ENCODE assay signal across 8 cellular contexts in genomic region chr5:6576861-6577501, GRCh38. TPM values are rescaled to one million over a fixed set of nuclear protein-coding genes. Genes with fewer than 3 reads are reported as not detected.
A peak's percentile ranks its signal among the peaks of the same experiment; 100 is the strongest.
DNase-seq lines count a peak whose midpoint lies in the region; ATAC-seq, FAIRE-seq and TF ChIP-seq lines count a peak whose summit lies in the region.

No MANE protein-coding gene starts in this region.

- TF ChIP-seq CTCF in bronchial epithelial cell (IDR thresholded peaks at IDR 0.05; ENCODE audit: insufficient read depth, low read length, severe bottlenecking) (peak; percentile 69), HepG2 (CRISPR knock-in tag; IDR thresholded peaks at IDR 0.05) (peak; percentile 75)

- no peak overlapping the region for H2AFZ ChIP-seq in HepG2 (ENCODE audit: low read length)

- in situ Hi-C loops in HepG2 (cut with HindIII; ENCODE audit: extremely low pct_ligation_motif_present, low pct_unique_long_range_greater_than_20kb) = loop anchor here (10.0 kb wide), 1 partner anchor 1082 kb away; no protein-coding TSS in a partner anchor

- TF ChIP-seq RAD21 in HepG2 (CRISPR knock-in tag; IDR thresholded peaks at IDR 0.05) = 0 out of 2 replicates have a peak, but pooled peaks have one; percentile 30

- TF ChIP-seq POLR2A in HepG2 (IDR thresholded peaks at IDR 0.05; ENCODE audit: insufficient read depth in 1 of 2, low read depth in 2 of 2, low read length in 2 of 2) = no peak

- no peak overlapping the region for H3K27ac ChIP-seq in HepG2 (ENCODE audit: extremely low read length, insufficient read depth, low read length)

- H3K4me3 ChIP-seq in bronchial epithelial cell (ENCODE audit: low read depth, low read length) = no peak overlapping the region
- no peak overlapping the region for H3K4me3 ChIP-seq in HepG2 (replicated peaks in 1 of 3; ENCODE audit: insufficient read depth in 1 of 3, low read depth in 2 of 3, low read length in 3 of 3)

- no peak for TF ChIP-seq EP300 in HepG2 (IDR thresholded peaks at IDR 0.05; ENCODE audit: low read depth in 2 of 2, low read length in 2 of 2)
- TF ChIP-seq EP300 in HepG2 (CRISPR knock-in tag; IDR thresholded peaks at IDR 0.05; ENCODE audit: borderline replicate concordance) = no peak

- BruUV-seq in HepG2 (replicated peaks; lab: Mats Ljungman, UMichigan) = no TSS peak

- WGBS in HepG2 (ENCODE audit: low lambda C conversion rate) = 34% methylated on average over 5 of the region's 5 CpGs

- CTCF ChIA-PET in HepG2 (lab: Yijun Ruan, JAX; ENCODE audit: low intra/inter-chr PET ratio, low total read pairs) = interaction anchor here (1.3 kb wide), 1 partner anchor 1085 kb away, joined by 4 read pairs; no protein-coding TSS in a partner anchor

- no peaks in the 10 kb centered on the region for H3K79me2 ChIP-seq in HepG2 (ENCODE audit: insufficient read depth, low read length)

- H3K9me3 ChIP-seq in HepG2 (ENCODE audit: low read length) = no peaks in the 10 kb centered on the region

- no peaks in the 10 kb centered on the region for H4K20me1 ChIP-seq in HepG2 (ENCODE audit: insufficient read depth, low read length)

- intact Hi-C loops in HepG2 (cut with micrococcal nuclease; ENCODE audit: unreplicated experiment) = loop anchor here (2.0 to 5.0 kb wide), 2 partner anchors 374 to 690 kb away; no protein-coding TSS in a partner anchor

- H3K36me3 ChIP-seq in bronchial epithelial cell (ENCODE audit: control insufficient read depth, insufficient read depth, low read length) (no peaks in the 10 kb centered on the region), HepG2 (replicated peaks in 1 of 2; ENCODE audit: control insufficient read depth in 1 of 2, insufficient read depth in 2 of 2, low read length in 2 of 2) (no peaks in the 10 kb centered on the region)

- no peaks in the 10 kb centered on the region for H3K4me1 ChIP-seq in HepG2 (ENCODE audit: insufficient read depth, low read length)

- peak; percentile 42 for DNase-seq in COLO829 (ENCODE audit: low spot score)
- DNase-seq in HCEC 1CT = peak; percentile 50
- DNase-seq in NCI-H69 (lab: John Stamatoyannopoulos, UW) = peak; percentile 71
- peak; percentile 49 for DNase-seq in bronchial epithelial cell (ENCODE audit: low read depth)
- DNase-seq in HepG2 (ENCODE audit: low spot score) = peak; percentile 34
- DNase-seq in GOT3 (lab: John Stamatoyannopoulos, UW) = no peak

- H3K9ac ChIP-seq in HepG2 (ENCODE audit: insufficient read depth, low read depth, low read length) = no peak overlapping the region

- POLR2A ChIA-PET in HepG2 (lab: Yijun Ruan, JAX) = no interaction called here

- ATAC-seq in HepG2 = peak; percentile 72
- no peak for ATAC-seq in GM18517 (IDR thresholded peaks at IDR 0.05; ENCODE audit: unreplicated experiment)
- ATAC-seq in HG02852 (IDR thresholded peaks at IDR 0.05; ENCODE audit: unreplicated experiment) = no peak

- H3K27me3 ChIP-seq in bronchial epithelial cell (ENCODE audit: control insufficient read depth, insufficient read depth, low read length) (peaks cover 3% of the 10 kb centered on the region), HepG2 (ENCODE audit: control insufficient read depth in 1 of 2, insufficient read depth in 2 of 2, low read length in 2 of 2) (peaks cover 4 to 18% of the 10 kb centered on the region in 2 experiments; a peak in 4 of 5 replicates)

- FAIRE-seq in bronchial epithelial cell (lab: Jason Lieb, UNC) (peak; percentile 47), HepG2 (lab: Jason Lieb, UNC) (peak; percentile 85)

- H3K4me2 ChIP-seq in HepG2 (ENCODE audit: low read depth, low read length) = no peak overlapping the region

TF ChIP-seq in HepG2, 621 proteins besides CTCF, POLR2A, EP300 and RAD21 (continues in another document):
- TF ChIP-seq HOXA9 (CRISPR knock-in tag; IDR thresholded peaks at IDR 0.05; ENCODE audit: borderline replicate concordance) = no peak
- no peak for TF ChIP-seq RFXAP (CRISPR knock-in tag; IDR thresholded peaks at IDR 0.05; ENCODE audit: borderline replicate concordance)
- no peak for TF ChIP-seq ZMYM4 (CRISPR knock-in tag; IDR thresholded peaks at IDR 0.05)
- no peak for TF ChIP-seq ZIK1 (CRISPR knock-in tag; IDR thresholded peaks at IDR 0.05; ENCODE audit: borderline replicate concordance, low read depth)
- no peak for TF ChIP-seq ZNF850 (CRISPR knock-in tag; conservative IDR thresholded peaks at IDR 0.05)
- TF ChIP-seq SMC3 (IDR thresholded peaks at IDR 0.05; ENCODE audit: low read length) = peak; percentile 52; the same call in 1 of the 2 replicates
- no peak for TF ChIP-seq FUBP1 (CRISPR knock-in tag; IDR thresholded peaks at IDR 0.05; ENCODE audit: borderline replicate concordance)
- TF ChIP-seq NFKBIZ (CRISPR knock-in tag; IDR thresholded peaks at IDR 0.05) = no peak

RNA-seq across cellular contexts. Expression of gene NSUN2, which starts 55.9 kb away (rescaled TPM):
- 78.5 and 81.0 TPM in 2 replicates for total RNA-seq in bronchial epithelial cell
- 69.1 and 71.4 TPM in 2 replicates for total RNA-seq in HepG2 (2016; rRNA removed; fragmentation: Illumina TruSeq; extraction: Trizol)
- total RNA-seq in HepG2 (2016; cell fraction: cytosol; rRNA removed; fragmentation: Illumina TruSeq; extraction: Trizol; ENCODE audit: low read depth) = 12.3 and 15.9 TPM in 2 replicates
- total RNA-seq in HepG2 (2016; cell fraction: insoluble cytoplasmic fraction; rRNA removed; fragmentation: Illumina TruSeq; extraction: Trizol) = 58.5 and 66.7 TPM in 2 replicates
- 16.2 and 18.1 TPM in 2 replicates for total RNA-seq in HepG2 (2016; cell fraction: membrane; rRNA removed; fragmentation: Illumina TruSeq; extraction: Trizol)
- 50.6 and 60.7 TPM in 2 replicates for total RNA-seq in HepG2 (2016; cell fraction: nucleus; rRNA removed; fragmentation: Illumina TruSeq; extraction: Trizol)
- 51.7 and 52.1 TPM in 2 replicates for polyA plus RNA-seq in HepG2 (2011; rRNA removed)
- 24.9 and 27.2 TPM in 2 replicates for polyA plus RNA-seq in HepG2 (2011; cell fraction: cytosol; rRNA removed)
- polyA plus RNA-seq in HepG2 (2011; cell fraction: nucleus; rRNA removed) = 138 and 148 TPM in 2 replicates
- 44.6 and 48.0 TPM in 2 replicates for polyA plus RNA-seq in HepG2 (2012)
- 2.3 and 3.1 TPM in 2 replicates for polyA plus RNA-seq in HepG2 (2016; cell fraction: cytosol; fragmentation: Illumina TruSeq; extraction: Trizol; ENCODE audit: low read depth)
- polyA plus RNA-seq in HepG2 (2016; cell fraction: insoluble cytoplasmic fraction; fragmentation: Illumina TruSeq; extraction: Trizol; ENCODE audit: low read depth) = 59.3 and 62.8 TPM in 2 replicates
- polyA plus RNA-seq in HepG2 (2016; cell fraction: membrane; fragmentation: Illumina TruSeq; extraction: Trizol; ENCODE audit: low read depth) = 7.1 and 8.4 TPM in 2 replicates
- polyA plus RNA-seq in HepG2 (2016; cell fraction: nucleus; fragmentation: Illumina TruSeq; extraction: Trizol; ENCODE audit: insufficient read depth, low read depth) = 140 and 147 TPM in 2 replicates
- 25.9 and 113 TPM in 2 replicates for polyA minus RNA-seq in HepG2 (2011; rRNA and poly(A)+ RNA removed; ENCODE audit: low replicate concordance)
- 17.2 and 20.0 TPM in 2 replicates for polyA minus RNA-seq in HepG2 (2011; cell fraction: cytosol; rRNA and poly(A)+ RNA removed)
- polyA minus RNA-seq in HepG2 (2011; cell fraction: nucleus; rRNA and poly(A)+ RNA removed) = 82.3 and 82.4 TPM in 2 replicates

RNA-seq across cellular contexts. Expression of gene SRD5A1, which starts 56.3 kb away (rescaled TPM):
- total RNA-seq in bronchial epithelial cell = 14.8 and 24.0 TPM in 2 replicates
- total RNA-seq in HepG2 (2016; rRNA removed; fragmentation: Illumina TruSeq; extraction: Trizol) = 6.1 and 7.1 TPM in 2 replicates
- 2.8 and 4.1 TPM in 2 replicates for total RNA-seq in HepG2 (2016; cell fraction: cytosol; rRNA removed; fragmentation: Illumina TruSeq; extraction: Trizol; ENCODE audit: low read depth)
- total RNA-seq in HepG2 (2016; cell fraction: insoluble cytoplasmic fraction; rRNA removed; fragmentation: Illumina TruSeq; extraction: Trizol) = 5.8 and 5.9 TPM in 2 replicates
- 5.5 and 6.5 TPM in 2 replicates for total RNA-seq in HepG2 (2016; cell fraction: membrane; rRNA removed; fragmentation: Illumina TruSeq; extraction: Trizol)
- 4.9 and 7.7 TPM in 2 replicates for total RNA-seq in HepG2 (2016; cell fraction: nucleus; rRNA removed; fragmentation: Illumina TruSeq; extraction: Trizol)
- polyA plus RNA-seq in HepG2 (2011; rRNA removed) = 9.9 and 11.3 TPM in 2 replicates
- 7.8 and 8.2 TPM in 2 replicates for polyA plus RNA-seq in HepG2 (2011; cell fraction: cytosol; rRNA removed)
- 10.7 TPM in 2 replicates for polyA plus RNA-seq in HepG2 (2011; cell fraction: nucleus; rRNA removed)
- polyA plus RNA-seq in HepG2 (2012) = 4.4 and 4.9 TPM in 2 replicates
- polyA plus RNA-seq in HepG2 (2016; cell fraction: cytosol; fragmentation: Illumina TruSeq; extraction: Trizol; ENCODE audit: low read depth) = 3.6 and 3.9 TPM in 2 replicates
- 8.8 and 9.6 TPM in 2 replicates for polyA plus RNA-seq in HepG2 (2016; cell fraction: insoluble cytoplasmic fraction; fragmentation: Illumina TruSeq; extraction: Trizol; ENCODE audit: low read depth)
- polyA plus RNA-seq in HepG2 (2016; cell fraction: membrane; fragmentation: Illumina TruSeq; extraction: Trizol; ENCODE audit: low read depth) = 6.4 and 6.8 TPM in 2 replicates
- 8.8 and 9.4 TPM in 2 replicates for polyA plus RNA-seq in HepG2 (2016; cell fraction: nucleus; fragmentation: Illumina TruSeq; extraction: Trizol; ENCODE audit: insufficient read depth, low read depth)
- polyA minus RNA-seq in HepG2 (2011; rRNA and poly(A)+ RNA removed; ENCODE audit: low replicate concordance) = 19.3 and 93.8 TPM in 2 replicates
- polyA minus RNA-seq in HepG2 (2011; cell fraction: cytosol; rRNA and poly(A)+ RNA removed) = 2.8 and 4.6 TPM in 2 replicates
- 10.6 and 11.2 TPM in 2 replicates for polyA minus RNA-seq in HepG2 (2011; cell fraction: nucleus; rRNA and poly(A)+ RNA removed)
